Comparison of ENCODE assay signal across 1 cellular context in the genomic region with DNA sequence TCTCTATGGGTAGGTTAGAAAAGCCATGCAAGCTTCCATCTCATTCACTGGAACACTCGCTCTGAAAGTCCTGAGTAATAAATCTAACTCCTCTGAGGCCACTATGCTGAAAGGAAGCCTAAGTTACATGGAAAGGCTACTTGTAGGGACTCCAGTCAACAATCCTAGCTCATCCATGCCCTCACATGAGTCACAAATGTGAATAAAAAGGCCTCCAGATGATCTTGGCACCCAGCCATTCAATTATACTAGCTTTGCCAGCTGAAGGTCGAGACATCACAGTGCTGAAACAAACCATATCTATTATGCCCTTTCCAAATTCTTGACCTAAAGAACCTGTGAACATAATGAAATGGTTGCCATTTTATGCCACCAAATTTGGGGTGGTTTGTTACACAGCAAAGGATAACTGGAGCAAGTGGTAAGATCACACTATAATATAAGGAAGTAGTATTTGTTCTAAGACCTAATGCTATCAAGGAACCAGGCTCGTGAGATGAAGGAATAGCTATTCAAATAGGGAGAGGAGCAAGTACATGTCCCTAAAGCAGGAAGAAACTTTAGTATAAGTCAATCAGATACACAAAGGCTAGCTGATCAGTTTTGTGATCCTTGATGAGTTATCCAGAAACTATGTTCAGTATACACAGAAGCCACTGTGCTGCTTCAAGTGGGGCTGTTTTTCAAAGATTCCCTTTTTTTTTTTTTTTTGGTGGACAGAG.
TF ChIP-seq lines count a peak whose summit lies in the region.

No MANE protein-coding gene starts in this region.

TF ChIP-seq in WTC11, 78 proteins besides CTCF, POLR2A, EP300 and RAD21 (continued from another document):
- TF ChIP-seq, protein P1, sequence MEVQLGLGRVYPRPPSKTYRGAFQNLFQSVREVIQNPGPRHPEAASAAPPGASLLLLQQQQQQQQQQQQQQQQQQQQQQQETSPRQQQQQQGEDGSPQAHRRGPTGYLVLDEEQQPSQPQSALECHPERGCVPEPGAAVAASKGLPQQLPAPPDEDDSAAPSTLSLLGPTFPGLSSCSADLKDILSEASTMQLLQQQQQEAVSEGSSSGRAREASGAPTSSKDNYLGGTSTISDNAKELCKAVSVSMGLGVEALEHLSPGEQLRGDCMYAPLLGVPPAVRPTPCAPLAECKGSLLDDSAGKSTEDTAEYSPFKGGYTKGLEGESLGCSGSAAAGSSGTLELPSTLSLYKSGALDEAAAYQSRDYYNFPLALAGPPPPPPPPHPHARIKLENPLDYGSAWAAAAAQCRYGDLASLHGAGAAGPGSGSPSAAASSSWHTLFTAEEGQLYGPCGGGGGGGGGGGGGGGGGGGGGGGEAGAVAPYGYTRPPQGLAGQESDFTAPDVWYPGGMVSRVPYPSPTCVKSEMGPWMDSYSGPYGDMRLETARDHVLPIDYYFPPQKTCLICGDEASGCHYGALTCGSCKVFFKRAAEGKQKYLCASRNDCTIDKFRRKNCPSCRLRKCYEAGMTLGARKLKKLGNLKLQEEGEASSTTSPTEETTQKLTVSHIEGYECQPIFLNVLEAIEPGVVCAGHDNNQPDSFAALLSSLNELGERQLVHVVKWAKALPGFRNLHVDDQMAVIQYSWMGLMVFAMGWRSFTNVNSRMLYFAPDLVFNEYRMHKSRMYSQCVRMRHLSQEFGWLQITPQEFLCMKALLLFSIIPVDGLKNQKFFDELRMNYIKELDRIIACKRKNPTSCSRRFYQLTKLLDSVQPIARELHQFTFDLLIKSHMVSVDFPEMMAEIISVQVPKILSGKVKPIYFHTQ (CRISPR knock-in tag; IDR thresholded peaks at IDR 0.05): no peak
- TF ChIP-seq GRHL2 (CRISPR knock-in tag; IDR thresholded peaks at IDR 0.05; ENCODE audit: insufficient replicate concordance, severe bottlenecking) (no peak), ZNF396 (CRISPR knock-in tag; IDR thresholded peaks at IDR 0.05; ENCODE audit: borderline replicate concordance) (no peak)
- TF ChIP-seq, protein P2, sequence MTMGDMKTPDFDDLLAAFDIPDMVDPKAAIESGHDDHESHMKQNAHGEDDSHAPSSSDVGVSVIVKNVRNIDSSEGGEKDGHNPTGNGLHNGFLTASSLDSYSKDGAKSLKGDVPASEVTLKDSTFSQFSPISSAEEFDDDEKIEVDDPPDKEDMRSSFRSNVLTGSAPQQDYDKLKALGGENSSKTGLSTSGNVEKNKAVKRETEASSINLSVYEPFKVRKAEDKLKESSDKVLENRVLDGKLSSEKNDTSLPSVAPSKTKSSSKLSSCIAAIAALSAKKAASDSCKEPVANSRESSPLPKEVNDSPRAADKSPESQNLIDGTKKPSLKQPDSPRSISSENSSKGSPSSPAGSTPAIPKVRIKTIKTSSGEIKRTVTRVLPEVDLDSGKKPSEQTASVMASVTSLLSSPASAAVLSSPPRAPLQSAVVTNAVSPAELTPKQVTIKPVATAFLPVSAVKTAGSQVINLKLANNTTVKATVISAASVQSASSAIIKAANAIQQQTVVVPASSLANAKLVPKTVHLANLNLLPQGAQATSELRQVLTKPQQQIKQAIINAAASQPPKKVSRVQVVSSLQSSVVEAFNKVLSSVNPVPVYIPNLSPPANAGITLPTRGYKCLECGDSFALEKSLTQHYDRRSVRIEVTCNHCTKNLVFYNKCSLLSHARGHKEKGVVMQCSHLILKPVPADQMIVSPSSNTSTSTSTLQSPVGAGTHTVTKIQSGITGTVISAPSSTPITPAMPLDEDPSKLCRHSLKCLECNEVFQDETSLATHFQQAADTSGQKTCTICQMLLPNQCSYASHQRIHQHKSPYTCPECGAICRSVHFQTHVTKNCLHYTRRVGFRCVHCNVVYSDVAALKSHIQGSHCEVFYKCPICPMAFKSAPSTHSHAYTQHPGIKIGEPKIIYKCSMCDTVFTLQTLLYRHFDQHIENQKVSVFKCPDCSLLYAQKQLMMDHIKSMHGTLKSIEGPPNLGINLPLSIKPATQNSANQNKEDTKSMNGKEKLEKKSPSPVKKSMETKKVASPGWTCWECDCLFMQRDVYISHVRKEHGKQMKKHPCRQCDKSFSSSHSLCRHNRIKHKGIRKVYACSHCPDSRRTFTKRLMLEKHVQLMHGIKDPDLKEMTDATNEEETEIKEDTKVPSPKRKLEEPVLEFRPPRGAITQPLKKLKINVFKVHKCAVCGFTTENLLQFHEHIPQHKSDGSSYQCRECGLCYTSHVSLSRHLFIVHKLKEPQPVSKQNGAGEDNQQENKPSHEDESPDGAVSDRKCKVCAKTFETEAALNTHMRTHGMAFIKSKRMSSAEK (CRISPR knock-in tag; IDR thresholded peaks at IDR 0.05; ENCODE audit: borderline replicate concordance): no peak
TF ChIP-seq in WTC11: peak in this region for 0.
